ENCODE assay signal across 13 cellular contexts in the genomic region with DNA sequence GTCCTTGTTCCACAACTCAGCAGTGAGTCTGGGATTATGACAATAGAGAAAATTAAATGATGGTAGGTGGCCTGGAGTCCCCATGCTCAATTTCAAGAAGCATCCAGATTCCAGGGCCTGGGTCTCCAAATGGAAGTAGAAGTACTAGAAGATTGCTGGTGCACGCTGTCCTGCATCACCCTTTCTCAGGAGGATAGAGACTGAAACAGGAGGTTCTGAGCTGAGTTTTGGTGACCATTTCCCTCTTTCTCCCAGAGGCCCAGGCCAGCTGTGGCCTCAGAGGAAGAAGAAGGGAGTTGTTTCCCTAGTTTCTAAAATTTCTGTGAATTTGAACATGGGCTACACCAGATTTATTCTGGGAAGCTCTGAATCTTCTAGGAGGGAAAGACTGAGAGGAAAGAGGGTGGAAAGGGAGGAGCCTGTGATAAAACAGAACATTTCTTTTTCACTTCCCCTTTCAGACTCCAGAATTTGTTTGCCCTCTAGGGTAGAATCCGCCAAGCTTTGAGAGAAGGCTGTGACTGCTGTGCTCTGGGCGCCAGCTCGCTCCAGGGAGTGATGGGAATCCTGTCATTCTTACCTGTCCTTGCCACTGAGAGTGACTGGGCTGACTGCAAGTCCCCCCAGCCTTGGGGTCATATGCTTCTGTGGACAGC. TPM values are rescaled to one million over a fixed set of nuclear protein-coding genes. Genes with fewer than 3 reads are reported as not detected.
DNase-seq lines count a peak whose midpoint lies in the region; ATAC-seq and TF ChIP-seq lines count a peak whose summit lies in the region.
"Not testable (repeated sequence)": the region's sequence is repeated elsewhere in the genome, so short reads cannot be mapped to it uniquely, and the experiment has no call there.
"Had no signal": no experiment of that assay in that cellular context is flagged by ENCODE, and none has a peak within 500 bp of the region (broad histone marks: within the 10 kb centered on the region; RNA-seq: fewer than 3 reads in every experiment).

A gene (plus strand): TSS at position 460 of the 656 bp plus-strand sequence. CDS start 99 bp downstream, at position 559.

- ATAC-seq in GM19025 (IDR thresholded peaks at IDR 0.05; ENCODE audit: low read depth, unreplicated experiment) (peak; percentile 74), GM21447 (IDR thresholded peaks at IDR 0.05; ENCODE audit: unreplicated experiment) (peak; percentile 65), HG02798 (IDR thresholded peaks at IDR 0.05; ENCODE audit: poor library complexity, unreplicated experiment) (peak; percentile 62), HG03159 (IDR thresholded peaks at IDR 0.05; ENCODE audit: unreplicated experiment) (peak; percentile 57), left lung (peak; percentile 39)

- not testable (repeated sequence) for H3K27me3 ChIP-seq in OCI-LY1 (ENCODE audit: insufficient read depth, low read length); left lung; thymus (ENCODE audit: control insufficient read depth, insufficient read depth)

- H3K9ac ChIP-seq in OCI-LY1 (ENCODE audit: low read length) = not testable (repeated sequence)

- not testable (repeated sequence) for H4K20me1 ChIP-seq in OCI-LY1 (ENCODE audit: insufficient read depth, low read length)

- H3K9me2 ChIP-seq in OCI-LY1 (ENCODE audit: low read depth, low read length) = not testable (repeated sequence)

- not testable (repeated sequence) for TF ChIP-seq CTCF in GM12875 (IDR thresholded peaks at IDR 0.05; ENCODE audit: borderline replicate concordance, insufficient read depth, low read depth, low read length); OCI-LY1 (IDR thresholded peaks at IDR 0.05; ENCODE audit: low read length); left lung (IDR thresholded peaks at IDR 0.05)

- H3K27ac ChIP-seq in OCI-LY1 (ENCODE audit: low read depth, low read length, poor library complexity, severe bottlenecking) = peak within 1 kb of the TSS; percentile 54
- not testable (repeated sequence) for H3K27ac ChIP-seq in left lung; thymus (ENCODE audit: low read depth)

- no CpG with 5 or more reads among the region's 4 CpGs for WGBS in thymus

- H3K36me3 ChIP-seq in OCI-LY1 (ENCODE audit: insufficient read depth, low read length); left lung; thymus (ENCODE audit: control insufficient read depth, insufficient read depth): not testable (repeated sequence)

- not testable (repeated sequence) for H3K79me2 ChIP-seq in OCI-LY1 (ENCODE audit: insufficient read depth, low read length)

- H3K9me3 ChIP-seq in OCI-LY1 (ENCODE audit: low read length); left lung; thymus (ENCODE audit: control insufficient read depth): not testable (repeated sequence)

- not testable (repeated sequence) for H3F3A ChIP-seq in OCI-LY1 (ENCODE audit: insufficient read depth, low read length)

- intact Hi-C loops in left lung (cut with DNase I) = not testable (repeated sequence)

- not testable (repeated sequence) for H3K4me1 ChIP-seq in OCI-LY1 (ENCODE audit: insufficient read depth, low read length, severe bottlenecking); left lung; thymus (ENCODE audit: control insufficient read depth, insufficient read depth, low read length)

- not testable (repeated sequence) for DNase-seq in left lung

- H3K4me2 ChIP-seq in OCI-LY1 (ENCODE audit: low read length) = peak within 1 kb of the TSS; percentile 46; the same call in 1 of the 2 replicates

- not testable (repeated sequence) for H2AFZ ChIP-seq in OCI-LY1 (ENCODE audit: low read length)

- H3K4me3 ChIP-seq in GM12875 (ENCODE audit: low read depth, low read length) (peak within 1 kb of the TSS; percentile 43), OCI-LY1 (ENCODE audit: low read depth, low read length, poor library complexity, severe bottlenecking) (peak within 1 kb of the TSS; percentile 56)
- H3K4me3 ChIP-seq in left lung; thymus (ENCODE audit: low read length): not testable (repeated sequence)

RNA-seq across cellular contexts. Expression of the gene that starts here (rescaled TPM):
- total RNA-seq in left lung = 10 to 100 TPM in 1 of 2 donors, 1 to 10 TPM in 1; 8.8 to 24.1 TPM
- polyA plus RNA-seq in thymus = 10.9 TPM
- total RNA-seq: A673; activated CD8-positive, alpha-beta T cell treated with anti-CD3 and anti-CD28 coated beads, Interleukin-2, amount 10 ng/mL, durations not matched to agents 7 days and 5 days; IMR-90; NCI-H460; T-helper 1 cell treated with Interleukin-12 subunit alpha and Interleukin-12 subunit beta and Interleukin-4 antibody, amounts not matched to agents 30 ng/mL and 1 ng/mL, for 36 hours had no signal
- polyA plus RNA-seq: IMR-90 had no signal
